Comparison of ENCODE assay signal across 21 cellular contexts in genomic region chr10:124831116-124831515, GRCh38.
"Had no signal": no experiment of that assay in that cellular context is flagged by ENCODE, and none has a peak within 500 bp of the region (broad histone marks: within the 10 kb centered on the region; RNA-seq: fewer than 3 reads in every experiment).

No MANE protein-coding gene starts in this region.

- H3K27ac ChIP-seq: SK-N-MC, WERI-Rb-1 had no signal

- DNase-seq: activated CD4-positive, alpha-beta T cell treated with anti-CD3 and anti-CD28 coated beads for 4 hours; activated CD8-positive, alpha-beta memory T cell treated with anti-CD3 and anti-CD28 coated beads, Interleukin-2, amount 50 U/mL, for 48 hours; activated CD8-positive, alpha-beta T cell treated with anti-CD3 and anti-CD28 coated beads, Interleukin-2, amount 10 ng/mL, durations not matched to agents 7 days and 5 days; activated effector memory CD4-positive, alpha-beta T cell treated with anti-CD3 and anti-CD28 coated beads, Interleukin-2, amount 50 U/mL, for 16 hours; activated naive CD4-positive, alpha-beta T cell treated with Interleukin-2 at 50 U/mL for 16 hours; activated naive CD8-positive, alpha-beta T cell treated with anti-CD3 and anti-CD28 coated beads, Interleukin-2, amount 50 U/mL, for 24 hours; activated T-cell treated with anti-CD3 and anti-CD28 coated beads, Interleukin-2, amount 50 U/mL, for 1 hour; caudate nucleus; KG1; NCI-H1048; NCI-H146; NCI-H187 treated with DMSO at 0.1 percent for 48 hours; NCI-H2081 treated with DMSO at 0.1 percent for 48 hours; NCI-H446; NCI-H524; T-cell; T-helper 2 cell; T1000; WERI-Rb-1 had no signal

- ATAC-seq: activated CD8-positive, alpha-beta T cell treated with anti-CD3 and anti-CD28 coated beads, Interleukin-2, amount 10 ng/mL, durations not matched to agents 7 days and 5 days; activated naive CD4-positive, alpha-beta T cell treated with anti-CD3 and anti-CD28 coated beads, Interleukin-2, amount 50 U/mL, for 72 hours; activated naive CD8-positive, alpha-beta T cell treated with anti-CD3 and anti-CD28 coated beads, Interleukin-2, amount 50 U/mL, for 24 hours; T-cell had no signal

- H3K4me3 ChIP-seq: SK-N-MC had no signal
